ENCODE assay signal across 8 cellular contexts in genomic region chr11:11843642-11844041, GRCh38. TPM values are rescaled to one million over a fixed set of nuclear protein-coding genes. Genes with fewer than 3 reads are reported as not detected.
DNase-seq lines count a peak whose midpoint lies in the region; ATAC-seq and TF ChIP-seq lines count a peak whose summit lies in the region.

No MANE protein-coding gene starts in this region.

- no peak overlapping the region for H3K27ac Mint-ChIP-seq in CD4-positive, alpha-beta memory T cell

- no peak for ATAC-seq in HG02642 (IDR thresholded peaks at IDR 0.05; ENCODE audit: poor library complexity, unreplicated experiment)

- no peak overlapping the region for H3K4me3 Mint-ChIP-seq in CD4-positive, alpha-beta memory T cell

- H3K4me1 ChIP-seq in CD4-positive, alpha-beta memory T cell (ENCODE audit: insufficient read depth, low read length) = peaks cover 57% of the 10 kb centered on the region

- TF ChIP-seq CTCF in retinal pigment epithelial cell (conservative IDR thresholded peaks at IDR 0.05; ENCODE audit: low read depth, low read length) = no peak

- H3K36me3 Mint-ChIP-seq in CD4-positive, alpha-beta memory T cell = peaks cover 0 to 6% of the 10 kb centered on the region in 2 donors

- peak overlapping the region; percentile 27 to 85 for H3K4me3 ChIP-seq in CD4-positive, alpha-beta memory T cell (ENCODE audit: low read length in 2 of 2)
- peak overlapping the region; percentile 84 for H3K4me3 ChIP-seq in retinal pigment epithelial cell (ENCODE audit: low read length)

- POLR2A ChIA-PET in CD4-positive, alpha-beta memory T cell (lab: Charles Lee; ENCODE audit: partially characterized antibody) = interaction anchor here (0.8 to 4.3 kb wide), 8 partner anchors 12 to 1387 kb away, joined by 3 to 44 read pairs (median 4); partner anchors contain the start of gene EIF4G2

- intact Hi-C loops in CD4-positive, alpha-beta memory T cell (cut with micrococcal nuclease) = loop anchor here (5.0 to 10.0 kb wide), 5 partner anchors 986 to 1621 kb away; partner anchors contain the start of genes AMPD3, BTBD10, CTR9 and EIF4G2

- H3K9me3 ChIP-seq in CD4-positive, alpha-beta memory T cell (ENCODE audit: control insufficient read depth in 1 of 2, low read length in 2 of 2) = no peaks in the 10 kb centered on the region

- TF ChIP-seq POLR2A in erythroblast (IDR thresholded peaks at IDR 0.05; ENCODE audit: low read length) = no peak

- no peaks in the 10 kb centered on the region for H3K9me3 Mint-ChIP-seq in CD4-positive, alpha-beta memory T cell

- H3K27ac ChIP-seq in CD4-positive, alpha-beta memory T cell (ENCODE audit: low read depth, low read length) = peak overlapping the region; percentile 98

- CTCF ChIA-PET in CD4-positive, alpha-beta memory T cell (lab: Charles Lee; ENCODE audit: partially characterized antibody) = interaction anchor here (1.0 to 2.5 kb wide), 9 partner anchors 11 to 1035 kb away, joined by 3 to 7 read pairs (median 4); partner anchors contain the start of gene EIF4G2

- no peaks in the 10 kb centered on the region for H3K27me3 ChIP-seq in CD4-positive, alpha-beta memory T cell (ENCODE audit: insufficient read depth, low read length)

- peaks cover 3 to 4% of the 10 kb centered on the region in 2 donors for H3K27me3 Mint-ChIP-seq in CD4-positive, alpha-beta memory T cell

- peaks cover under 1 to 34% (median 8%) of the 10 kb centered on the region in 4 donors for H3K4me1 Mint-ChIP-seq in CD4-positive, alpha-beta memory T cell

- H3K36me3 ChIP-seq in CD4-positive, alpha-beta memory T cell (ENCODE audit: insufficient read depth, low read length) = no peaks in the 10 kb centered on the region

- no peak for DNase-seq in CD4-positive, alpha-beta memory T cell
- DNase-seq in OCI-M1 (lab: John Stamatoyannopoulos, UW) = peak; percentile 55
- peak; percentile 53 to 61 for DNase-seq in erythroblast (lab: John Stamatoyannopoulos, UW)
- DNase-seq in retinal pigment epithelial cell (ENCODE audit: low read depth) = no peak
- no peak for DNase-seq in NOMO-1 (lab: John Stamatoyannopoulos, UW; ENCODE audit: unreplicated experiment in 2 of 2)
- DNase-seq in NCI-H1436 (lab: John Stamatoyannopoulos, UW) = no peak
- DNase-seq in NCI-H1694 (lab: John Stamatoyannopoulos, UW) = no peak

RNA-seq across cellular contexts. Expression of gene USP47, which starts 1.9 kb away (rescaled TPM):
- 10 to 100 TPM; 62.2 to 65.9 TPM for total RNA-seq in CD4-positive, alpha-beta memory T cell
- 10 to 100 TPM; 43.7 to 51.5 TPM for polyA plus RNA-seq in CD4-positive, alpha-beta memory T cell

Comparison
In these comparisons a context has a peak if more than half of its experiments do, and no peak if none do; other contexts are left out.
1. DNase-seq: peak in OCI-M1 (single experiment) and erythroblast (2 of 2); none in CD4-positive, alpha-beta memory T cell (0 of 5), retinal pigment epithelial cell (single experiment), NOMO-1 (0 of 2), NCI-H1436 (single experiment) and NCI-H1694 (single experiment).